Comparison of ENCODE assay signal across 17 cellular contexts in the genomic region with DNA sequence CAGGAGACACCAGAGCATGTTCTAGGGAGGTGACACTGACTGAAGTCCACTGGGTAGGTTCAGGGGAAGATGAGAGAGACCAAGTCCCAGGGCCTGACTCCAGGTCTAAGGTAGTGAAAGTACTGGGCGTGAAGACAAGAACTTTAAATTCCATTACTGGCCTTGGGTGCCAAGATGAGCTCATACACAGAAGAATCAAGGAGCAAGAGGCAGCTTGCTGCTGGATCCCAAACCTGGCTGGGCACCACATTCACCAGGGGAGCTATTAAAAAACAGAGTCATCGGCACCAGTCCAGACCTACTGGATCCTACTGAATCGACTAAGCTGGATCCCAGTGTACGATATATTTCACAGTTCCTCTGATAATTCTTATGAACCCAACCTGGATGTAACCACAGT.
"Had no signal": no experiment of that assay in that cellular context is flagged by ENCODE, and none has a peak within 500 bp of the region (broad histone marks: within the 10 kb centered on the region; RNA-seq: fewer than 3 reads in every experiment).

No MANE protein-coding gene starts in this region.

- H3K4me3 ChIP-seq: heart right ventricle, pancreas, stomach, testis, upper lobe of right lung had no signal

- H3K27me3 ChIP-seq: pancreas, stomach, testis, upper lobe of right lung had no signal

- H3K9me3 ChIP-seq: heart right ventricle, pancreas, stomach, testis, upper lobe of right lung had no signal

- H3K4me1 ChIP-seq: pancreas had no signal

- ATAC-seq: effector memory CD8-positive, alpha-beta T cell; heart right ventricle; naive thymus-derived CD8-positive, alpha-beta T cell; pancreas; sciatic nerve; stimulated activated effector memory CD8-positive, alpha-beta T cell treated with anti-CD3 and anti-CD28 coated beads, Interleukin-12 subunit alpha, Interleukin-12 subunit beta, amount 100 ng/mL, for 72 hours; WTC11 had no signal

- H3K36me3 ChIP-seq: heart right ventricle, pancreas, stomach, upper lobe of right lung had no signal

- DNase-seq: activated CD4-positive, alpha-beta memory T cell treated with anti-CD3 and anti-CD28 coated beads for 36 hours; activated CD4-positive, alpha-beta T cell treated with anti-CD3 and anti-CD28 coated beads for 4 hours; activated gamma-delta T cell treated with Interleukin-2 at 50 U/mL for 16 hours; activated T-cell treated with anti-CD3 and anti-CD28 coated beads for 4 hours; dermis blood vessel endothelial cell; effector memory CD8-positive, alpha-beta T cell; heart right ventricle; immature natural killer cell; naive thymus-derived CD8-positive, alpha-beta T cell; pancreas; stimulated activated CD4-positive, alpha-beta T cell treated with anti-CD3 and anti-CD28 coated beads, Interleukin-4, amount 100 ng/mL, for 24 hours; stomach; testis; upper lobe of right lung had no signal

- H3K27ac ChIP-seq: heart right ventricle, pancreas, stomach, testis, upper lobe of right lung had no signal
